ENCODE assay signal across 8 cellular contexts in genomic region chr4:89298788-89299152, GRCh38. TPM values are rescaled to one million over a fixed set of nuclear protein-coding genes. Genes with fewer than 3 reads are reported as not detected.
DNase-seq lines count a peak whose midpoint lies in the region; ATAC-seq and TF ChIP-seq lines count a peak whose summit lies in the region.

No MANE protein-coding gene starts in this region.

- H3K36me3 Mint-ChIP-seq in central memory CD8-positive, alpha-beta T cell (ENCODE audit: insufficient read depth): peaks cover 22% of the 10 kb centered on the region
- H3K36me3 Mint-ChIP-seq in neural crest cell (ENCODE audit: low read depth) (no peaks in the 10 kb centered on the region), osteocyte (ENCODE audit: unreplicated experiment) (no peaks in the 10 kb centered on the region)

- ATAC-seq in GM18870 (IDR thresholded peaks at IDR 0.05; ENCODE audit: unreplicated experiment) (peak; percentile 9), GM21447 (IDR thresholded peaks at IDR 0.05; ENCODE audit: unreplicated experiment) (no peak)
- ATAC-seq in central memory CD8-positive, alpha-beta T cell (replicated peaks; ENCODE audit: extremely low read depth, poor library complexity, severe bottlenecking): peak; percentile 52

- no peaks in the 10 kb centered on the region for H3K9me3 Mint-ChIP-seq in central memory CD8-positive, alpha-beta T cell
- no peaks in the 10 kb centered on the region for H3K9me3 Mint-ChIP-seq in neural crest cell
- no peaks in the 10 kb centered on the region for H3K9me3 Mint-ChIP-seq in osteocyte (ENCODE audit: unreplicated experiment)

- H3K4me3 Mint-ChIP-seq in central memory CD8-positive, alpha-beta T cell: peak overlapping the region; percentile 89
- H3K4me3 Mint-ChIP-seq in neural crest cell: no peak overlapping the region
- no peak overlapping the region for H3K4me3 Mint-ChIP-seq in osteocyte (ENCODE audit: unreplicated experiment)

- TF ChIP-seq CTCF in neural crest cell (conservative IDR thresholded peaks at IDR 0.05): peak; percentile 25
- no peak for TF ChIP-seq CTCF in GM13976 (IDR thresholded peaks at IDR 0.05; ENCODE audit: borderline replicate concordance, control extremely low read depth, extremely low read depth, insufficient read depth, missing control alignments)
- no peak for TF ChIP-seq CTCF in GM13977 (IDR thresholded peaks at IDR 0.05; ENCODE audit: extremely low read depth, insufficient read depth, missing control alignments)
- TF ChIP-seq CTCF in osteocyte (IDR thresholded peaks at IDR 0.05): no peak

- H3K4me1 Mint-ChIP-seq in central memory CD8-positive, alpha-beta T cell: peaks cover 76% of the 10 kb centered on the region
- no peaks in the 10 kb centered on the region for H3K4me1 Mint-ChIP-seq in neural crest cell
- peaks cover 3% of the 10 kb centered on the region for H3K4me1 Mint-ChIP-seq in osteocyte (ENCODE audit: unreplicated experiment)

- in situ Hi-C loops in GM13976 (cut with MboI; ENCODE audit: low sequenced_read_pairs, unreplicated experiment) (no loop called here), GM13977 (cut with MboI; ENCODE audit: low pct_unique_long_range_greater_than_20kb, low sequenced_read_pairs, unreplicated experiment) (no loop called here)

- peak overlapping the region; percentile 96 for H3K27ac Mint-ChIP-seq in central memory CD8-positive, alpha-beta T cell (ENCODE audit: low read depth)
- no peak overlapping the region for H3K27ac Mint-ChIP-seq in neural crest cell (ENCODE audit: unreplicated experiment)
- no peak overlapping the region for H3K27ac Mint-ChIP-seq in osteocyte (ENCODE audit: unreplicated experiment)

- peak; percentile 58 for DNase-seq in NCI-H2107 treated with DMSO at 0.1 percent for 48 hours (lab: John Stamatoyannopoulos, UW; ENCODE audit: unreplicated experiment)
- DNase-seq in central memory CD8-positive, alpha-beta T cell (ENCODE audit: low spot score in 2 of 2): no peak
- no peak for DNase-seq in neural crest cell (ENCODE audit: low read depth, low spot score)
- no peak for DNase-seq in GM13976 (ENCODE audit: low spot score)
- no peak for DNase-seq in GM13977 (ENCODE audit: low spot score)
- DNase-seq in osteocyte (ENCODE audit: extremely low spot score, unreplicated experiment): no peak

- no peaks in the 10 kb centered on the region for H3K27me3 Mint-ChIP-seq in central memory CD8-positive, alpha-beta T cell
- H3K27me3 Mint-ChIP-seq in neural crest cell (ENCODE audit: low read depth) (no peaks in the 10 kb centered on the region), osteocyte (ENCODE audit: unreplicated experiment) (peaks cover 28% of the 10 kb centered on the region)

RNA-seq across cellular contexts. Expression of gene GPRIN3, which starts 8.8 kb away (rescaled TPM):
- total RNA-seq in neural crest cell (0.70 and 0.71 TPM in 2 replicates), osteocyte (not detected in 2 replicates)
